In genomic region chr1:20365421-20366075, GRCh38 we compare ENCODE assay signal across 24 cellular contexts.
DNase-seq lines count a peak whose midpoint lies in the region; ATAC-seq and TF ChIP-seq lines count a peak whose summit lies in the region.
"Had no signal": no experiment of that assay in that cellular context is flagged by ENCODE, and none has a peak within 500 bp of the region (broad histone marks: within the 10 kb centered on the region; RNA-seq: fewer than 3 reads in every experiment).

No MANE protein-coding gene starts in this region.

- no peak overlapping the region for H3K18ac ChIP-seq in H9 (ENCODE audit: insufficient read length, low read depth, low read length)

- H3K27me3 Mint-ChIP-seq in H9 (ENCODE audit: low read depth) = peaks cover 94% of the 10 kb centered on the region
- H3K27me3 Mint-ChIP-seq in WTC11 (ENCODE audit: low read depth) = peaks cover 85% of the 10 kb centered on the region

- no peaks in the 10 kb centered on the region for H4K20me1 ChIP-seq in H9 (ENCODE audit: control insufficient read depth, insufficient read depth, insufficient read length)

- H3K23me2 ChIP-seq in H9 (ENCODE audit: insufficient read length, low read depth, low read length, poor library complexity, severe bottlenecking) = peaks cover 12% of the 10 kb centered on the region

- peak overlapping the region; percentile 45 for H3K4me2 ChIP-seq in H9 (ENCODE audit: insufficient read depth, insufficient read length, low read length)

- H3K36me3 Mint-ChIP-seq in H9 (ENCODE audit: insufficient read depth in 1 of 3, low read depth in 3 of 3) (no peaks in the 10 kb centered on the region; a peak in 1 of 7 replicates), WTC11 (no peaks in the 10 kb centered on the region)
- H3K36me3 Mint-ChIP-seq: activated CD4-positive, alpha-beta memory T cell treated with anti-CD3 and anti-CD28 coated beads for 36 hours; stimulated activated memory B cell treated with anti-CD40 and anti-IgM and Interleukin-4, amounts not matched to agents 10 μg/mL and 1 μg/mL and 100 μg/mL, for 72 hours had no signal

- H3K79me2 ChIP-seq in H9 (ENCODE audit: insufficient read depth, low read length) = no peaks in the 10 kb centered on the region

- H3K27ac ChIP-seq in H9 (ENCODE audit: insufficient read length, low read depth, low read length) = no peak overlapping the region
- H3K27ac ChIP-seq: foreskin keratinocyte, lower lobe of right lung, neutrophil, uterus had no signal

- no peaks in the 10 kb centered on the region for H3K4me1 ChIP-seq in H9 (ENCODE audit: insufficient read depth, low read length)
- H3K4me1 ChIP-seq: foreskin keratinocyte, lower lobe of right lung had no signal

- no peaks in the 10 kb centered on the region for H3K9me3 ChIP-seq in H9 (ENCODE audit: control insufficient read depth, low read depth, low read length)
- no peaks in the 10 kb centered on the region for H3K9me3 ChIP-seq in iPS-18c (ENCODE audit: control insufficient read depth, insufficient read depth, low read length)
- H3K9me3 ChIP-seq: lower lobe of right lung, MG63, neutrophil, uterus had no signal

- no peak overlapping the region for H3K14ac ChIP-seq in H9 (ENCODE audit: insufficient read depth, low read length)

- H4K5ac ChIP-seq in H9 (ENCODE audit: insufficient read length, low read depth, low read length) = no peak overlapping the region

- CTCF ChIA-PET in WTC11 (lab: Charles Lee) = interaction anchor here (1.0 to 2.2 kb wide), 7 partner anchors 11 to 269 kb away, joined by 3 to 8 read pairs (median 6); no protein-coding TSS in a partner anchor

- no peak overlapping the region for H2BK120ac ChIP-seq in H9 (ENCODE audit: low read depth, low read length, poor library complexity, severe bottlenecking)

- no peak overlapping the region for H2AK5ac ChIP-seq in H9 (ENCODE audit: insufficient read length, low read length)

- intact Hi-C loops in posterior vena cava (cut with DNase I) = no loop called here

- no peak overlapping the region for H3K4ac ChIP-seq in H9 (ENCODE audit: low read depth, low read length)

- H2BK12ac ChIP-seq in H9 (ENCODE audit: insufficient read length, low read depth, low read length) = no peak overlapping the region

- WGBS in H9 (ENCODE audit: extremely low coverage, insufficient read length, low lambda C conversion rate) = no CpG with 5 or more reads among the region's 13 CpGs

- peak overlapping the region; percentile 63 to 80 for H3K4me3 Mint-ChIP-seq in H9
- H3K4me3 Mint-ChIP-seq in WTC11 = peak overlapping the region; percentile 60
- H3K4me3 Mint-ChIP-seq: activated CD4-positive, alpha-beta memory T cell treated with anti-CD3 and anti-CD28 coated beads for 36 hours; stimulated activated memory B cell treated with anti-CD40 and anti-IgM and Interleukin-4, amounts not matched to agents 10 μg/mL and 1 μg/mL and 100 μg/mL, for 72 hours had no signal

- H2AFZ ChIP-seq in H9 (ENCODE audit: low read length) = no peak overlapping the region

- POLR2A ChIA-PET in WTC11 (lab: Charles Lee) = no interaction called here

- peak overlapping the region; percentile 55; the same call in 1 of the 2 replicates for H3K4me3 ChIP-seq in iPS-18c (ENCODE audit: insufficient read depth, low read depth, low read length)
- H3K4me3 ChIP-seq: MG63, uterus had no signal

- no peak overlapping the region for H3T11ph ChIP-seq in H9 (ENCODE audit: low read length)

- no peak overlapping the region for H4K91ac ChIP-seq in H9 (ENCODE audit: insufficient read length, low read depth, low read length)

- H3K9me3 Mint-ChIP-seq in H9 (no peaks in the 10 kb centered on the region; a peak in 3 of 5 replicates), WTC11 (no peaks in the 10 kb centered on the region)
- H3K9me3 Mint-ChIP-seq: activated CD4-positive, alpha-beta memory T cell treated with anti-CD3 and anti-CD28 coated beads for 36 hours; activated T-helper 2 cell treated with anti-CD3 and anti-CD28 coated beads, Interferon-gamma antibody, Interleukin-2, Interleukin-4, amounts not matched to agents 10 μg/mL and 5 μg/mL and 100 μg/mL, durations not matched to agents 14 hours and 24 hours and 36 hours; stimulated activated memory B cell treated with anti-CD40 and anti-IgM and Interleukin-4, amounts not matched to agents 10 μg/mL and 1 μg/mL and 100 μg/mL, for 72 hours had no signal

- H4K8ac ChIP-seq in H9 (replicated peaks; ENCODE audit: insufficient read length, low read depth, low read length) = no peak overlapping the region

- H3K9ac ChIP-seq in H9 (ENCODE audit: extremely low read depth, insufficient read length, low read length) = no peak overlapping the region

- DNase-seq in H9 (no peak), WTC11 (ENCODE audit: low spot score) (no peak), posterior vena cava (ENCODE audit: low spot score) (peak; percentile 52), OCI-M2 (lab: John Stamatoyannopoulos, UW; ENCODE audit: unreplicated experiment) (no peak), Ammon's horn (ENCODE audit: low spot score) (no peak), NOMO-1 (lab: John Stamatoyannopoulos, UW; ENCODE audit: unreplicated experiment in 2 of 2) (no peak)
- DNase-seq: activated CD4-positive, alpha-beta memory T cell treated with anti-CD3 and anti-CD28 coated beads for 36 hours; activated CD4-positive, CD25-positive, alpha-beta regulatory T cell; C1 segment of cervical spinal cord; effector CD8-positive, alpha-beta T cell; erythroblast; foreskin keratinocyte; lower lobe of right lung; MG63; NCI-H2081 treated with DMSO at 0.1 percent for 48 hours; SHP77 treated with DMSO at 0.1 percent for 48 hours; stimulated activated CD4-positive, alpha-beta T cell treated with anti-CD3 and anti-CD28 coated beads, Interleukin-4, amount 100 ng/mL, for 1 hour; T1000; uterus had no signal

- H3K27me3 ChIP-seq in H9 (ENCODE audit: insufficient read depth, low read length) = peaks cover 17% of the 10 kb centered on the region; the same call in 1 of the 2 replicates

- no peak for TF ChIP-seq CTCF in H9 (conservative IDR thresholded peaks at IDR 0.05)
- TF ChIP-seq CTCF in WTC11 (IDR thresholded peaks at IDR 0.05) = no peak

- ATAC-seq in WTC11 (no peak), GM19463 (IDR thresholded peaks at IDR 0.05; ENCODE audit: unreplicated experiment) (no peak)
- ATAC-seq: foreskin keratinocyte; stimulated activated memory B cell treated with anti-CD40 and anti-IgM and Interleukin-4, amounts not matched to agents 10 μg/mL and 1 μg/mL and 100 μg/mL, for 72 hours had no signal

- no peak overlapping the region for H3K56ac ChIP-seq in H9 (ENCODE audit: insufficient read length, low read depth, low read length)

- H3K27ac Mint-ChIP-seq in H9 = peak overlapping the region in 1 of 3 experiments; percentile 74; a peak in 1 of 7 replicates
- no peak overlapping the region for H3K27ac Mint-ChIP-seq in WTC11
- H3K27ac Mint-ChIP-seq: activated CD4-positive, alpha-beta memory T cell treated with anti-CD3 and anti-CD28 coated beads for 36 hours; activated T-helper 2 cell treated with anti-CD3 and anti-CD28 coated beads, Interferon-gamma antibody, Interleukin-2, Interleukin-4, amounts not matched to agents 10 μg/mL and 5 μg/mL and 100 μg/mL, durations not matched to agents 14 hours and 24 hours and 36 hours; stimulated activated memory B cell treated with anti-CD40 and anti-IgM and Interleukin-4, amounts not matched to agents 10 μg/mL and 1 μg/mL and 100 μg/mL, for 72 hours had no signal

- H2BK5ac ChIP-seq in H9 (ENCODE audit: insufficient read length, low read length) = no peak overlapping the region

- H2BK15ac ChIP-seq in H9 (ENCODE audit: low read depth, low read length) = no peak overlapping the region

- no peak overlapping the region for H3K23ac ChIP-seq in H9 (ENCODE audit: insufficient read length, low read depth, low read length)

- no peaks in the 10 kb centered on the region for H3K79me1 ChIP-seq in H9 (ENCODE audit: insufficient read depth, low read depth, low read length, poor library complexity, severe bottlenecking)

- H2BK20ac ChIP-seq in H9 (ENCODE audit: low read depth, low read length, poor library complexity, severe bottlenecking) = no peak overlapping the region

- H3K4me1 Mint-ChIP-seq in H9 (peaks cover 0 to 10% of the 10 kb centered on the region in 2 experiments; a peak in 2 of 4 replicates), WTC11 (peaks cover 5% of the 10 kb centered on the region; the same call in 1 of the 2 replicates)

TF ChIP-seq in WTC11, 78 proteins besides CTCF, POLR2A, EP300 and RAD21 (continues in another document):
- TF ChIP-seq EMX1 (CRISPR knock-in tag; IDR thresholded peaks at IDR 0.05) (no peak), SMAD3 (CRISPR knock-in tag; IDR thresholded peaks at IDR 0.05; ENCODE audit: borderline replicate concordance) (no peak), MLX (CRISPR knock-in tag; IDR thresholded peaks at IDR 0.05) (no peak), ZNF396 (CRISPR knock-in tag; IDR thresholded peaks at IDR 0.05; ENCODE audit: borderline replicate concordance) (no peak), JAZF1 (CRISPR knock-in tag; IDR thresholded peaks at IDR 0.05) (no peak), PRRX2 (CRISPR knock-in tag; IDR thresholded peaks at IDR 0.05) (no peak), FOXP1 (CRISPR knock-in tag; IDR thresholded peaks at IDR 0.05; ENCODE audit: borderline replicate concordance) (no peak), ZNF263 (CRISPR knock-in tag; IDR thresholded peaks at IDR 0.05; ENCODE audit: low read depth) (no peak)
